In genomic region chr10:88848499-88848898, GRCh38 we compare ENCODE assay signal across 1 cellular context.
TF ChIP-seq lines count a peak whose summit lies in the region.

No MANE protein-coding gene starts in this region.

TF ChIP-seq in GM23338, 12 proteins besides CTCF, POLR2A, EP300 and RAD21 (continued from another document):
- no peak for TF ChIP-seq ZNF462 (CRISPR knock-in tag; IDR thresholded peaks at IDR 0.05)
